ENCODE assay signal across 8 cellular contexts in the genomic region with DNA sequence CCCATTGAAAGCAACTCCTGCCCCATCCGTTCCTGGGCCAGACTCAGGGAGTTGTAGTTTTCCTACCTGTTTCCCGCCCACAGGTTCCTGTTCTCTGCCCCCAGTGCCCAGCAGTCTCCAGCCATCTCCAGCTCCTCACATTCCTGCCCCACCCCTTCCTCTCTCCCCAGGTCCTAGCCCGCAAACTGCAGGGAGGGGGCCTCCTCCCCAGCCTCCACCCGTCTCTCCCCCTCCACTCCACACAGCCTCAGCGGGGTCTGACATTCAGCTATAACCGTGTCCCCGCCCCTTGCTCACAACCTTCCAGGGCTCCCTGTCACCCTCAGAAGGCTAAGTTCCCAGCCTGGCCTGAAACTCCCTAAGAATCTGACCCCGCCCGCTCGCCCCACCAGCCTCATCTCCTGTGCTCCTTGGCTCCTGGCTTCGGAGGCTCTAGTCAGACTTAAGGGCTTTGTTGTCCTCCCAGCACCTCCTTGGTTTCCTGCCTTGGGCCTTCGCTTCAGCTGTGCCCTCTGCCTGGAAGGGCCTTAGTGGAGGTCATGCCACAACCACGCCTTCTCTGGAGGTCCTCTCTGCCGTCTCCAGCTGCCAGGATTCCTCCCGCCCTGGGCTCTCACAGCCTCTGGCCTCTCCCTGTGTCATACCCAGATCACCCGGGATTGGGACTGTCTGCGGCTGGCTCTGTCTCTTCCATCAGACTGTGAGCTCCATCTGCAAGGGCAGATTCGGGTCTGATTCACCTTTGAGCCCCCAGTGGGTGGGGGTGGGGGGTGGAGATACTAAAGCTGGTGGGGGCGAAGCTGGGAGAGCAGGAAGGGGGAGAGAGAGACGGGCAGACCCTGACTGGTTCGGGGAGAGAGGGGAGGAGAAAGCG. TPM values are rescaled to one million over a fixed set of nuclear protein-coding genes. Genes with fewer than 3 reads are reported as not detected.
A peak's percentile ranks its signal among the peaks of the same experiment; 100 is the strongest.
DNase-seq lines count a peak whose midpoint lies in the region; ATAC-seq and TF ChIP-seq lines count a peak whose summit lies in the region.

No MANE protein-coding gene starts in this region.

- ATAC-seq in activated naive CD8-positive, alpha-beta T cell treated with anti-CD3 and anti-CD28 coated beads, Interleukin-2, amount 10 ng/mL, durations not matched to agents 7 days and 5 days (ENCODE audit: low read depth): no peak
- ATAC-seq in heart left ventricle (peak; percentile 52 to 59 (median 54)), GM18909 (IDR thresholded peaks at IDR 0.05; ENCODE audit: poor library complexity, unreplicated experiment) (no peak), HG03097 (IDR thresholded peaks at IDR 0.05; ENCODE audit: low FRiP score, unreplicated experiment) (no peak)

- POLR2A ChIA-PET in BJ (lab: Charles Lee): interaction anchor here (0.6 to 1.0 kb wide), 3 partner anchors 22 to 349 kb away, joined by 3 to 7 read pairs (median 4); no protein-coding TSS in a partner anchor
- POLR2A ChIA-PET in activated naive CD8-positive, alpha-beta T cell treated with anti-CD3 and anti-CD28 coated beads, Interleukin-2, amount 10 ng/mL, durations not matched to agents 7 days and 5 days (lab: Charles Lee): no interaction called here

- peak in 1 of 2 donors; percentile 37 for TF ChIP-seq POLR2A in heart left ventricle (IDR thresholded peaks at IDR 0.05)

- peaks cover 56% of the 10 kb centered on the region for H3K79me2 ChIP-seq in osteoblast (ENCODE audit: insufficient read depth, low read length)

- H3K4me3 ChIP-seq in BJ (ENCODE audit: low read depth, low read length) (peak overlapping the region; percentile 77), HUES64 (ENCODE audit: low read length) (peak overlapping the region; percentile 88), heart left ventricle (peak overlapping the region; percentile 35 to 99 (median 93)), osteoblast (ENCODE audit: insufficient read depth, low read length) (peak overlapping the region; percentile 84)

- DNase-seq in BJ (ENCODE audit: low read depth) (no peak), heart left ventricle (peak; percentile 66 to 86 (median 79)), osteoblast (ENCODE audit: insufficient read length, low spot score, missing footprints) (peak; percentile 76), activated gamma-delta T cell treated with Interleukin-2 at 50 U/mL for 16 hours (no peak)
- DNase-seq in activated naive CD8-positive, alpha-beta T cell treated with anti-CD3 and anti-CD28 coated beads, Interleukin-2, amount 10 ng/mL, durations not matched to agents 7 days and 5 days: no peak

- no peak overlapping the region for H3K27ac Mint-ChIP-seq in activated naive CD8-positive, alpha-beta T cell treated with anti-CD3 and anti-CD28 coated beads, Interleukin-2, amount 10 ng/mL, durations not matched to agents 7 days and 5 days

- H2AFZ ChIP-seq in osteoblast (ENCODE audit: low read length): peak overlapping the region; percentile 86

- H3K27me3 ChIP-seq in BJ (ENCODE audit: control insufficient read depth, insufficient read depth, low read length): no peaks in the 10 kb centered on the region
- no peaks in the 10 kb centered on the region for H3K27me3 ChIP-seq in HUES64 (ENCODE audit: insufficient read depth, low read length)
- H3K27me3 ChIP-seq in heart left ventricle: no peaks in the 10 kb centered on the region
- H3K27me3 ChIP-seq in osteoblast (ENCODE audit: insufficient read depth, low read length): no peaks in the 10 kb centered on the region

- H3K36me3 ChIP-seq in BJ (ENCODE audit: control insufficient read depth, insufficient read depth, low read length) (peaks cover 4% of the 10 kb centered on the region; the same call in 1 of the 2 replicates), HUES64 (ENCODE audit: insufficient read depth, low read length) (no peaks in the 10 kb centered on the region), heart left ventricle (peaks cover 0 to 7% (median 0%) of the 10 kb centered on the region in 9 donors), osteoblast (ENCODE audit: insufficient read depth, low read length) (peaks cover 1% of the 10 kb centered on the region)

- intact Hi-C loops in heart left ventricle (cut with DNase I): loop anchor here in 3 of 10 donors (2.0 to 5.0 kb wide), 2 partner anchors 17 to 321 kb away; partner anchors contain the start of genes CLDND2 (in 2 of the 3) and ETFB (in 2 of the 3)

- H3K27ac ChIP-seq in HUES64 (ENCODE audit: low read depth, low read length): peak overlapping the region; percentile 1; the same call in 1 of the 2 replicates
- H3K27ac ChIP-seq in heart left ventricle: peak overlapping the region; percentile 87 to 100 (median 98)
- H3K27ac ChIP-seq in osteoblast (ENCODE audit: low read depth, low read length): peak overlapping the region; percentile 82

- peaks cover 20% of the 10 kb centered on the region for H3K27me3 Mint-ChIP-seq in activated naive CD8-positive, alpha-beta T cell treated with anti-CD3 and anti-CD28 coated beads, Interleukin-2, amount 10 ng/mL, durations not matched to agents 7 days and 5 days

- H3K36me3 Mint-ChIP-seq in activated naive CD8-positive, alpha-beta T cell treated with anti-CD3 and anti-CD28 coated beads, Interleukin-2, amount 10 ng/mL, durations not matched to agents 7 days and 5 days: peaks cover 4% of the 10 kb centered on the region

- under 1% methylated on average over 22 of the region's 22 CpGs for WGBS in HUES64
- 3 to 8% (median 4%) methylated on average over 22 of the region's 22 CpGs for WGBS in heart left ventricle, 4 donors

- CTCF ChIA-PET in BJ (lab: Yijun Ruan, JAX): interaction anchor here (1.2 to 1.9 kb wide), 4 partner anchors 9 to 215 kb away, joined by 3 to 14 read pairs (median 4); no protein-coding TSS in a partner anchor

- H3K4me2 ChIP-seq in osteoblast (ENCODE audit: insufficient read depth, low read length): peak overlapping the region; percentile 89

- no peak overlapping the region; the same call in 1 of the 2 replicates for H3K9ac ChIP-seq in HUES64 (ENCODE audit: low read depth, low read length)

- peaks cover 7% of the 10 kb centered on the region for H3K9me3 Mint-ChIP-seq in activated naive CD8-positive, alpha-beta T cell treated with anti-CD3 and anti-CD28 coated beads, Interleukin-2, amount 10 ng/mL, durations not matched to agents 7 days and 5 days

- TF ChIP-seq CTCF in BJ (IDR thresholded peaks at IDR 0.05; ENCODE audit: insufficient read depth, low read depth, low read length) (no peak), heart left ventricle (IDR thresholded peaks at IDR 0.05) (no peak), osteoblast (IDR thresholded peaks at IDR 0.05; ENCODE audit: extremely low read depth, low read depth, low read length) (no peak)

- H4K20me1 ChIP-seq in osteoblast (ENCODE audit: insufficient read depth, low read length): peaks cover 24% of the 10 kb centered on the region

- H3K4me1 ChIP-seq in HUES64 (ENCODE audit: insufficient read depth, low read length) (peaks cover 17% of the 10 kb centered on the region), heart left ventricle (peaks cover 0 to 45% (median 31%) of the 10 kb centered on the region in 12 donors), osteoblast (ENCODE audit: insufficient read depth, low read length) (peaks cover 44% of the 10 kb centered on the region)

- H3K4me1 Mint-ChIP-seq in activated naive CD8-positive, alpha-beta T cell treated with anti-CD3 and anti-CD28 coated beads, Interleukin-2, amount 10 ng/mL, durations not matched to agents 7 days and 5 days: peaks cover 4% of the 10 kb centered on the region

- H3K9me3 ChIP-seq in HUES64 (ENCODE audit: insufficient read depth, low read depth, low read length): peaks cover 9% of the 10 kb centered on the region; the same call in 1 of the 2 replicates
- no peaks in the 10 kb centered on the region for H3K9me3 ChIP-seq in heart left ventricle
- no peaks in the 10 kb centered on the region for H3K9me3 ChIP-seq in osteoblast (ENCODE audit: low read depth, low read length)

- H3K4me3 Mint-ChIP-seq in activated naive CD8-positive, alpha-beta T cell treated with anti-CD3 and anti-CD28 coated beads, Interleukin-2, amount 10 ng/mL, durations not matched to agents 7 days and 5 days: peak overlapping the region; percentile 81

RNA-seq across cellular contexts. Expression of gene SPACA6, which starts 5.1 kb away (rescaled TPM):
- polyA plus RNA-seq in BJ (2011; rRNA removed) (6.4 and 8.5 TPM in 2 replicates), heart left ventricle (10 to 100 TPM in 1 of 2 donors, 1 to 10 TPM in 1; 6.1 to 16.8 TPM)
- polyA minus RNA-seq in BJ (2011; rRNA and poly(A)+ RNA removed): 3.1 and 3.7 TPM in 2 replicates
- polyA plus RNA-seq in HUES64 (2013, experiment 1 of 2): 5.1 TPM
- 4.2 TPM for polyA plus RNA-seq in HUES64 (2013, experiment 2 of 2)
- 1 to 10 TPM; 4.8 TPM for total RNA-seq in activated naive CD8-positive, alpha-beta T cell treated with anti-CD3 and anti-CD28 coated beads, Interleukin-2, amount 10 ng/mL, durations not matched to agents 7 days and 5 days
- total RNA-seq in heart left ventricle (10 to 100 TPM in 5 of 9 donors, 1 to 10 TPM in 4; 2.9 to 15.1 (median 10.2) TPM), osteoblast (9.4 and 12.7 TPM in 2 replicates)

RNA-seq across cellular contexts. Expression of gene HAS1, which starts 35.8 kb away (rescaled TPM):
- polyA plus RNA-seq in BJ (2011; rRNA removed) (not detected in 2 replicates), heart left ventricle (under 1 TPM; 0.15 to 0.40 TPM)
- not detected in 2 replicates for polyA minus RNA-seq in BJ (2011; rRNA and poly(A)+ RNA removed)
- polyA plus RNA-seq in HUES64 (2013, experiment 1 of 2): not detected
- polyA plus RNA-seq in HUES64 (2013, experiment 2 of 2): not detected
- total RNA-seq in activated naive CD8-positive, alpha-beta T cell treated with anti-CD3 and anti-CD28 coated beads, Interleukin-2, amount 10 ng/mL, durations not matched to agents 7 days and 5 days: not detected
- total RNA-seq in heart left ventricle (10 to 100 TPM in 1 of 9 donors, 1 to 10 TPM in 1, under 1 TPM in 4, not detected in 3; 0.17 to 16.0 (median 0.81) TPM), osteoblast (5.4 and 6.2 TPM in 2 replicates)

RNA-seq across cellular contexts. Expression of gene SIGLEC14, which starts 41.4 kb away (rescaled TPM):
- polyA plus RNA-seq in BJ (2011; rRNA removed) (not detected in 2 replicates), heart left ventricle (1 to 10 TPM in 1 of 2 donors, under 1 TPM in 1; 0.27 to 1.3 TPM)
- polyA minus RNA-seq in BJ (2011; rRNA and poly(A)+ RNA removed): not detected in 2 replicates
- polyA plus RNA-seq in HUES64 (2013, experiment 1 of 2): not detected
- not detected for polyA plus RNA-seq in HUES64 (2013, experiment 2 of 2)
- under 1 TPM; 0.33 to 0.57 TPM for total RNA-seq in activated naive CD8-positive, alpha-beta T cell treated with anti-CD3 and anti-CD28 coated beads, Interleukin-2, amount 10 ng/mL, durations not matched to agents 7 days and 5 days
- total RNA-seq in heart left ventricle (10 to 100 TPM in 1 of 9 donors, 1 to 10 TPM in 4, under 1 TPM in 2, not detected in 2; 0.20 to 17.9 (median 1.3) TPM), osteoblast (not detected in 2 replicates)

RNA-seq across cellular contexts. Expression of gene SIGLEC5, which starts 57.8 kb away (rescaled TPM):
- not detected in 2 replicates for polyA plus RNA-seq in BJ (2011; rRNA removed)
- not detected in 2 replicates for polyA minus RNA-seq in BJ (2011; rRNA and poly(A)+ RNA removed)
- polyA plus RNA-seq in HUES64 (2013, experiment 1 of 2): not detected
- not detected for polyA plus RNA-seq in HUES64 (2013, experiment 2 of 2)
- total RNA-seq in activated naive CD8-positive, alpha-beta T cell treated with anti-CD3 and anti-CD28 coated beads, Interleukin-2, amount 10 ng/mL, durations not matched to agents 7 days and 5 days: not detected
- 1 to 10 TPM in 1 of 9 donors, under 1 TPM in 4, not detected in 4; 0.16 to 1.3 (median 0.24) TPM for total RNA-seq in heart left ventricle
- polyA plus RNA-seq in heart left ventricle: under 1 TPM in 1 of 2 donors, not detected in 1; 0.15 TPM
- under 0.01 TPM in 1 of 2 replicates, not detected in the other for total RNA-seq in osteoblast

Comparison
In these comparisons a context has a peak if more than half of its experiments do, and no peak if none do; other contexts are left out.
1. DNase-seq: peak in heart left ventricle (5 of 5) and osteoblast (single experiment); none in BJ (single experiment), activated naive CD8-positive, alpha-beta T cell treated with anti-CD3 and anti-CD28 coated beads, Interleukin-2, amount 10 ng/mL, durations not matched to agents 7 days and 5 days (single experiment) and activated gamma-delta T cell treated with Interleukin-2 at 50 U/mL for 16 hours (single experiment).
2. H3K27ac ChIP-seq: peak in every context shown above with its lines; median percentile 98 in heart left ventricle; 82 in osteoblast; 1 in HUES64.
3. ATAC-seq: peak in heart left ventricle (4 of 4); none in activated naive CD8-positive, alpha-beta T cell treated with anti-CD3 and anti-CD28 coated beads, Interleukin-2, amount 10 ng/mL, durations not matched to agents 7 days and 5 days (single experiment), GM18909 (single experiment) and HG03097 (single experiment).
4. Peak in every context shown above with its lines, with median percentiles within 50 percentile points of each other: H3K4me3 ChIP-seq.